In genomic region chr1:183097438-183098051, GRCh38 we compare ENCODE assay signal across 12 cellular contexts.
A peak's percentile ranks its signal among the peaks of the same experiment; 100 is the strongest.
DNase-seq lines count a peak whose midpoint lies in the region; ATAC-seq and TF ChIP-seq lines count a peak whose summit lies in the region.
"Had no signal": no experiment of that assay in that cellular context is flagged by ENCODE, and none has a peak within 500 bp of the region (broad histone marks: within the 10 kb centered on the region; RNA-seq: fewer than 3 reads in every experiment).

No MANE protein-coding gene starts in this region.

- POLR2A ChIA-PET in AG04450 (lab: Yijun Ruan, JAX): interaction anchor here (0.6 to 1.2 kb wide), 4 partner anchors 9 to 57 kb away, joined by 3 read pairs; no protein-coding TSS in a partner anchor
- POLR2A ChIA-PET in CD8-positive, alpha-beta memory T cell (lab: Charles Lee): no interaction called here

- no peak overlapping the region for H3K27ac Mint-ChIP-seq in CD8-positive, alpha-beta memory T cell

- CTCF ChIA-PET in AG04450 (lab: Charles Lee): interaction anchor here (1.0 kb wide), 1 partner anchor 131 kb away, joined by 3 read pairs; no protein-coding TSS in a partner anchor
- CTCF ChIA-PET in CD8-positive, alpha-beta memory T cell (lab: Charles Lee): no interaction called here

- DNase-seq in AG04450 (ENCODE audit: low read depth, low spot score) (peak; percentile 91), dermis blood vessel endothelial cell (peak; percentile 14), epidermal melanocyte (ENCODE audit: insufficient read length, low spot score) (no peak), NCI-H187 treated with DMSO at 0.1 percent for 48 hours (lab: John Stamatoyannopoulos, UW) (no peak)
- DNase-seq in CD8-positive, alpha-beta memory T cell: no peak
- DNase-seq: nucleus accumbens had no signal

- H3K4me3 Mint-ChIP-seq in CD8-positive, alpha-beta memory T cell: no peak overlapping the region

- peaks cover 0 to 3% (median 0%) of the 10 kb centered on the region in 5 donors for H3K9me3 Mint-ChIP-seq in CD8-positive, alpha-beta memory T cell

- no peak for TF ChIP-seq CTCF in AG04450 (IDR thresholded peaks at IDR 0.05; ENCODE audit: low read depth, low read length)

- peaks cover 0 to 19% of the 10 kb centered on the region in 2 donors for H3K27me3 Mint-ChIP-seq in CD8-positive, alpha-beta memory T cell

- 71% methylated on average over 3 of the region's 3 CpGs for WGBS in HUES64

- H3K36me3 ChIP-seq in HUES64 (ENCODE audit: insufficient read depth, low read length): no peaks in the 10 kb centered on the region
- H3K36me3 ChIP-seq in muscle layer of duodenum (ENCODE audit: control insufficient read depth in 1 of 2, insufficient read depth in 2 of 2, low read length in 2 of 2): no peaks in the 10 kb centered on the region
- H3K36me3 ChIP-seq in CD8-positive, alpha-beta memory T cell (ENCODE audit: insufficient read depth, low read length): no peaks in the 10 kb centered on the region
- H3K36me3 ChIP-seq: cardiac muscle cell had no signal

- no peak for ATAC-seq in HG03039 (IDR thresholded peaks at IDR 0.05; ENCODE audit: unreplicated experiment)
- ATAC-seq: HCT116 had no signal

- H3K27ac ChIP-seq in AG04450 (ENCODE audit: low read depth, low read length) (peak overlapping the region; percentile 90), HUES64 (ENCODE audit: low read depth, low read length) (peak overlapping the region; percentile 41), muscle layer of duodenum (ENCODE audit: low read length) (peak overlapping the region; percentile 39)
- no peak overlapping the region for H3K27ac ChIP-seq in CD8-positive, alpha-beta memory T cell (ENCODE audit: low read depth, low read length)
- H3K27ac ChIP-seq: cardiac muscle cell had no signal

- H3K4me3 ChIP-seq in AG04450 (ENCODE audit: low read depth, low read length) (peak overlapping the region; percentile 14; the same call in 1 of the 2 replicates), HUES64 (ENCODE audit: low read length) (no peak overlapping the region), muscle layer of duodenum (ENCODE audit: low read depth in 1 of 2, low read length in 2 of 2) (peak overlapping the region in 1 of 2 donors; percentile 2)
- no peak overlapping the region for H3K4me3 ChIP-seq in CD8-positive, alpha-beta memory T cell (ENCODE audit: low read length)
- H3K4me3 ChIP-seq: cardiac muscle cell had no signal

- H3K4me1 ChIP-seq in HUES64 (ENCODE audit: insufficient read depth, low read length): peaks cover 54% of the 10 kb centered on the region
- peaks cover 17 to 60% of the 10 kb centered on the region in 2 donors for H3K4me1 ChIP-seq in muscle layer of duodenum (ENCODE audit: control insufficient read depth in 1 of 2, insufficient read depth in 2 of 2, low read length in 2 of 2)
- no peaks in the 10 kb centered on the region for H3K4me1 ChIP-seq in CD8-positive, alpha-beta memory T cell (ENCODE audit: insufficient read depth, low read length)

- H3K4me1 Mint-ChIP-seq in CD8-positive, alpha-beta memory T cell: no peaks in the 10 kb centered on the region

- H3K9me3 ChIP-seq in AG04450 (ENCODE audit: control insufficient read depth, insufficient read depth, low read length) (no peaks in the 10 kb centered on the region), HUES64 (ENCODE audit: insufficient read depth, low read depth, low read length) (no peaks in the 10 kb centered on the region), muscle layer of duodenum (ENCODE audit: control insufficient read depth in 1 of 2, low read length in 2 of 2) (no peaks in the 10 kb centered on the region)
- H3K9me3 ChIP-seq in CD8-positive, alpha-beta memory T cell (ENCODE audit: low read length): no peaks in the 10 kb centered on the region
- H3K9me3 ChIP-seq: Caco-2 had no signal

- H3K36me3 Mint-ChIP-seq in CD8-positive, alpha-beta memory T cell: no peaks in the 10 kb centered on the region

- H3K27me3 ChIP-seq in AG04450 (ENCODE audit: control insufficient read depth, insufficient read depth, low read length): no peaks in the 10 kb centered on the region
- H3K27me3 ChIP-seq in HUES64 (ENCODE audit: insufficient read depth, low read length): no peaks in the 10 kb centered on the region
- no peaks in the 10 kb centered on the region for H3K27me3 ChIP-seq in muscle layer of duodenum (ENCODE audit: low read depth, low read length)
- H3K27me3 ChIP-seq in CD8-positive, alpha-beta memory T cell (ENCODE audit: insufficient read depth, low read length, poor library complexity, severe bottlenecking): no peaks in the 10 kb centered on the region
- H3K27me3 ChIP-seq: cardiac muscle cell had no signal

- H3K9ac ChIP-seq in HUES64 (ENCODE audit: low read depth, low read length): no peak overlapping the region

Comparison
In these comparisons a context has a peak if more than half of its experiments do, and no peak if none do; other contexts are left out.
1. DNase-seq: peak in AG04450 (single experiment) and dermis blood vessel endothelial cell (single experiment); none in epidermal melanocyte (single experiment), CD8-positive, alpha-beta memory T cell (0 of 5) and NCI-H187 treated with DMSO at 0.1 percent for 48 hours (single experiment).